In the genomic region with DNA sequence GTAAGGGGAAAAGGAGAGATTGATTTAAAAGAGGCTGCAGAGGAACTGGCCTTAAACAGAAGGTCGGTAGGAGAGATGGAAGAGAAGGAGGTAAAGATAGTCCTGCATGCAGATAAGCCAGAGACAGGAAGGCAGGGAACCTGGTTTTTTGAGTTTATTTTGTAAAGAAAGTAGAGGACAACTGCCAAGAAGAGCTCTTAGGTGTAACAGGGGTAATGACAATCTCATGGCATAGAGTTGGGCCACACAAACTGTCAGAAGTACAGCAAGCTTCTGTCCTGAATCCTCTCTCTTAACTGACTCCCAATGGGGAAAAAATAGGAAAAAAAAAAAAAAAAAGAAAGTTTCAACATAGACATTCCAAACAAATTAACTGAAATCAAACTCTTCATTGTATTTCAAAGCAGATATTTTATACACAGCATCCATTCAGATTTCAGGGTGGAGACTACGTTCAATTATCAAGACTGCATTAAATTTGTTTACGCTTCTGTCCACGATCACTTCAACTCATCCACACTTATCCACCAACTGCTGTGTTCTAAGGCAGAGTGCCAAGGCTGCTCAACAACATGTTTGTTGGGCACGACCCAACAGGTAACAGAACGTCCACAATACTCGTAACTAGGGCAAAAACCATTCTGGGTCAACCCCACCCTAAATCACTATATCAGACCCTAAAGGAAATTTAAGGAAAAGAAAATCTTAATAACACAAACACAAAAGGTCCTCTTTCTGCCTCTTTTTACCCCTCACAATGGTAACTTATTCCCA, we compare ENCODE assay signal across 15 cellular contexts. TPM values are rescaled to one million over a fixed set of nuclear protein-coding genes. Genes with fewer than 3 reads are reported as not detected.
DNase-seq lines count a peak whose midpoint lies in the region; ATAC-seq and TF ChIP-seq lines count a peak whose summit lies in the region.
"Had no signal": no experiment of that assay in that cellular context is flagged by ENCODE, and none has a peak within 500 bp of the region (broad histone marks: within the 10 kb centered on the region; RNA-seq: fewer than 3 reads in every experiment).

No MANE protein-coding gene starts in this region.

- ATAC-seq in T-helper 17 cell (no peak), left colon (peak; percentile 31)
- ATAC-seq: mucosa of descending colon had no signal

- H3K27me3 Mint-ChIP-seq in T-helper 17 cell: no peaks in the 10 kb centered on the region

- no peak overlapping the region for H3K27ac ChIP-seq in tibial artery
- H3K27ac ChIP-seq: 22Rv1, neural progenitor cell, thoracic aorta had no signal

- no peak for TF ChIP-seq CTCF in tibial artery (IDR thresholded peaks at IDR 0.05)

- H3K9me3 ChIP-seq in T-helper 17 cell (ENCODE audit: control insufficient read depth, low read length, poor library complexity, severe bottlenecking) (no peaks in the 10 kb centered on the region), tibial artery (no peaks in the 10 kb centered on the region)
- H3K9me3 ChIP-seq: mucosa of descending colon, thoracic aorta had no signal

- peaks cover 4% of the 10 kb centered on the region for H3K36me3 Mint-ChIP-seq in T-helper 17 cell (ENCODE audit: low read depth)

- no peaks in the 10 kb centered on the region for H3K4me1 Mint-ChIP-seq in T-helper 17 cell
- H3K4me1 Mint-ChIP-seq: neural progenitor cell had no signal

- peak overlapping the region; percentile 61 for H3K27ac Mint-ChIP-seq in T-helper 17 cell
- H3K27ac Mint-ChIP-seq: neural progenitor cell had no signal

- H3K4me1 ChIP-seq in tibial artery: peaks cover 0 to 23% (median 15%) of the 10 kb centered on the region in 4 donors

- DNase-seq in NCI-H1417 (lab: John Stamatoyannopoulos, UW) (peak in 2 of 3 experiments; percentile 5 to 66), NCI-H1417 treated with DMSO at 0.1 percent for 48 hours (lab: John Stamatoyannopoulos, UW) (no peak), NCI-H2029 treated with DMSO at 0.1 percent for 48 hours (lab: John Stamatoyannopoulos, UW) (peak; percentile 78), T-helper 17 cell (no peak), left colon (no peak), D341Med (ENCODE audit: low spot score) (no peak), tibial artery (no peak)
- DNase-seq in stimulated activated naive CD4-positive, alpha-beta T cell (lab: John Stamatoyannopoulos, UW): no peak
- DNase-seq: activated CD4-positive, alpha-beta T cell treated with anti-CD3 and anti-CD28 coated beads, Interleukin-2, amount 50 U/mL, for 1 hour; activated naive CD4-positive, alpha-beta T cell; mucosa of descending colon; SW 1271 had no signal

- H3K27me3 ChIP-seq in tibial artery: no peaks in the 10 kb centered on the region
- H3K27me3 ChIP-seq: neural progenitor cell had no signal

- no peaks in the 10 kb centered on the region for H3K36me3 ChIP-seq in tibial artery
- H3K36me3 ChIP-seq: neural progenitor cell, thoracic aorta had no signal

- no peak overlapping the region for H3K4me3 Mint-ChIP-seq in T-helper 17 cell
- H3K4me3 Mint-ChIP-seq: neural progenitor cell had no signal

- intact Hi-C loops in left colon (cut with DNase I, micrococcal nuclease) (no loop called here), tibial artery (cut with DNase I; ENCODE audit: low total_unique reads) (no loop called here)

- no peak overlapping the region for H3K4me3 ChIP-seq in tibial artery
- H3K4me3 ChIP-seq: mucosa of descending colon, neural progenitor cell, thoracic aorta had no signal

RNA-seq across cellular contexts. Expression of gene USP31, which starts 34.9 kb away (rescaled TPM):
- total RNA-seq in T-helper 17 cell (1 to 10 TPM; 3.5 to 7.2 TPM), left colon (1 to 10 TPM; 5.8 to 7.5 TPM)

Comparison
In these comparisons a context has a peak if more than half of its experiments do, and no peak if none do; other contexts are left out.
1. DNase-seq: peak in NCI-H1417 (2 of 3) and NCI-H2029 treated with DMSO at 0.1 percent for 48 hours (single experiment); none in NCI-H1417 treated with DMSO at 0.1 percent for 48 hours (single experiment), T-helper 17 cell (0 of 3), left colon (0 of 2), stimulated activated naive CD4-positive, alpha-beta T cell (0 of 6), D341Med (single experiment) and tibial artery (0 of 2).